Comparison of ENCODE assay signal across 8 cellular contexts in genomic region chr1:100350787-100351094, GRCh38. TPM values are rescaled to one million over a fixed set of nuclear protein-coding genes. Genes with fewer than 3 reads are reported as not detected.
DNase-seq lines count a peak whose midpoint lies in the region; ATAC-seq and TF ChIP-seq lines count a peak whose summit lies in the region.

No MANE protein-coding gene starts in this region.

- no peak for TF ChIP-seq CTCF in 22Rv1 (IDR thresholded peaks at IDR 0.05)

- H3K27ac ChIP-seq in 22Rv1, result peak overlapping the region; percentile 99
- H3K27ac ChIP-seq in HUES6 (ENCODE audit: low read depth, low read length), result peak overlapping the region; percentile 83
- H3K27ac ChIP-seq in caudate nucleus (ENCODE audit: low read depth, low read length), result peak overlapping the region; percentile 93
- H3K27ac ChIP-seq in mucosa of rectum (ENCODE audit: low read depth in 2 of 2, low read length in 2 of 2), result peak overlapping the region; percentile 93

- peak overlapping the region; percentile 76 for H3K9ac ChIP-seq in HUES6 (ENCODE audit: low read length)
- peak overlapping the region; percentile 84 to 92 for H3K9ac ChIP-seq in mucosa of rectum (ENCODE audit: low read depth in 1 of 2, low read length in 2 of 2)

- H3K36me3 ChIP-seq in HUES6 (ENCODE audit: control insufficient read depth, insufficient read depth, low read length) (peaks cover 4% of the 10 kb centered on the region; the same call in 1 of the 2 replicates), mucosa of rectum (ENCODE audit: control insufficient read depth in 2 of 2, insufficient read depth in 2 of 2, low read length in 2 of 2) (no peaks in the 10 kb centered on the region)

- H3K27me3 ChIP-seq in HUES6 (ENCODE audit: control insufficient read depth, insufficient read depth, low read length), result no peaks in the 10 kb centered on the region
- H3K27me3 ChIP-seq in mucosa of rectum (ENCODE audit: control insufficient read depth in 2 of 2, insufficient read depth in 2 of 2, low read length in 2 of 2), result no peaks in the 10 kb centered on the region

- peak overlapping the region; percentile 91 for H3K4me3 ChIP-seq in HUES6 (ENCODE audit: low read depth, low read length)
- peak overlapping the region; percentile 93 to 97 for H3K4me3 ChIP-seq in mucosa of rectum (ENCODE audit: low read length in 2 of 2)

- H3K4me1 ChIP-seq in HUES6 (ENCODE audit: control insufficient read depth, insufficient read depth, low read length) (peaks cover 17% of the 10 kb centered on the region), mucosa of rectum (ENCODE audit: control insufficient read depth in 2 of 2, insufficient read depth in 2 of 2, low read length in 2 of 2) (peaks cover 14 to 20% of the 10 kb centered on the region in 2 donors)

- ATAC-seq in HG03159 (IDR thresholded peaks at IDR 0.05; ENCODE audit: unreplicated experiment) (no peak), esophagus mucosa (no peak)

- DNase-seq in caudate nucleus (lab: John Stamatoyannopoulos, UW) (no peak), DMS79 treated with DMSO at 0.1 percent for 48 hours (lab: John Stamatoyannopoulos, UW) (no peak), NCI-H510A (lab: John Stamatoyannopoulos, UW) (no peak)

- H3K9me3 ChIP-seq in HUES6 (ENCODE audit: control insufficient read depth, insufficient read depth, low read depth, low read length), result no peaks in the 10 kb centered on the region
- no peaks in the 10 kb centered on the region for H3K9me3 ChIP-seq in mucosa of rectum (ENCODE audit: control insufficient read depth in 2 of 2, low read length in 2 of 2)

RNA-seq across cellular contexts. Expression of gene CDC14A, which starts 1.6 kb away (rescaled TPM):
- 2.7 TPM for total RNA-seq in esophagus mucosa
